24 cellular contexts compared by ENCODE assay signal in genomic region chr7:73338321-73338720, GRCh38. TPM values are rescaled to one million over a fixed set of nuclear protein-coding genes. Genes with fewer than 3 reads are reported as not detected.
A peak's percentile ranks its signal among the peaks of the same experiment; 100 is the strongest.
DNase-seq lines count a peak whose midpoint lies in the region; ATAC-seq, FAIRE-seq and TF ChIP-seq lines count a peak whose summit lies in the region.
"Had no signal": no experiment of that assay in that cellular context is flagged by ENCODE, and none has a peak within 500 bp of the region (broad histone marks: within the 10 kb centered on the region; RNA-seq: fewer than 3 reads in every experiment).

No MANE protein-coding gene starts in this region.

- H3K4me3 ChIP-seq in AG10803 (ENCODE audit: low read length) (no peak overlapping the region), fibroblast of lung (replicated peaks in 1 of 4; ENCODE audit: control extremely low read depth in 1 of 4, insufficient read depth in 1 of 4, low read depth in 3 of 4, low read length in 4 of 4) (no peak overlapping the region), fibroblast of the aortic adventitia (ENCODE audit: low read depth, low read length) (no peak overlapping the region)
- H3K4me3 ChIP-seq: GM12878, K562 had no signal

- ATAC-seq in GM18868 (IDR thresholded peaks at IDR 0.05; ENCODE audit: unreplicated experiment), result no peak
- ATAC-seq: GM12878, K562 had no signal

- TF ChIP-seq CTCF in AG10803 (conservative IDR thresholded peaks at IDR 0.05; ENCODE audit: low read length) (no peak), fibroblast of lung (conservative IDR thresholded peaks at IDR 0.05 in 1 of 2, IDR thresholded peaks at IDR 0.05 in 1 of 2; ENCODE audit: low read depth in 1 of 2, low read length in 2 of 2) (no peak), fibroblast of the aortic adventitia (IDR thresholded peaks at IDR 0.05; ENCODE audit: insufficient read depth, low read length) (no peak)

- H3K27ac ChIP-seq in fibroblast of lung (ENCODE audit: insufficient read depth, low read length), result no peak overlapping the region
- H3K27ac ChIP-seq: C4-2B had no signal

- no peaks in the 10 kb centered on the region for H3K9me3 ChIP-seq in fibroblast of lung (ENCODE audit: control insufficient read depth, insufficient read depth, low read depth, low read length)
- H3K9me3 ChIP-seq: Caco-2 had no signal

- no peak overlapping the region for H3K4me2 ChIP-seq in fibroblast of lung (ENCODE audit: extremely low read depth, insufficient read depth, low read length)

- H3K27me3 ChIP-seq in fibroblast of lung (ENCODE audit: control insufficient read depth, insufficient read depth, low read length), result peaks cover 11% of the 10 kb centered on the region

- no peak overlapping the region for H3K9ac ChIP-seq in fibroblast of lung (ENCODE audit: insufficient read depth, low read length)

- no peaks in the 10 kb centered on the region for H3K36me3 ChIP-seq in fibroblast of lung (ENCODE audit: control insufficient read depth, insufficient read depth, low read length)

- H4K20me1 ChIP-seq in fibroblast of lung (ENCODE audit: control insufficient read depth, extremely low read depth, insufficient read depth, low read length), result no peaks in the 10 kb centered on the region

- DNase-seq in AG10803 (ENCODE audit: low read depth) (peak; percentile 20), LHCN-M2 (ENCODE audit: low read depth) (peak; percentile 52), fibroblast of lung (ENCODE audit: low read depth in 2 of 2) (peak; percentile 8 to 84), fibroblast of the aortic adventitia (ENCODE audit: low read depth) (peak; percentile 63), NCI-H526 treated with DMSO at 0.1 percent for 48 hours (lab: John Stamatoyannopoulos, UW) (no peak), frontal cortex (ENCODE audit: low spot score in 2 of 2) (no peak)
- DNase-seq in activated CD4-positive, alpha-beta T cell treated with anti-CD3 and anti-CD28 coated beads, Interleukin-2, amount 50 U/mL, for 48 hours, result no peak
- DNase-seq: 8988T; Caco-2; CD4-positive, alpha-beta T cell; DMS79 treated with DMSO at 0.1 percent for 48 hours; EL; H9 had no signal

- H3K4me1 ChIP-seq in fibroblast of lung (ENCODE audit: control insufficient read depth, extremely low read depth, insufficient read depth, low read length), result peaks cover 5% of the 10 kb centered on the region

- no peak overlapping the region for H2AFZ ChIP-seq in fibroblast of lung (ENCODE audit: low read length)

- FAIRE-seq in frontal cortex (lab: Jason Lieb, UNC), result no peak
- FAIRE-seq: D721Med, GM12878, GM19239, H1, K562 had no signal

- no peaks in the 10 kb centered on the region for H3K79me2 ChIP-seq in fibroblast of lung (ENCODE audit: control insufficient read depth, insufficient read depth, low read length)

RNA-seq across cellular contexts. Expression of gene FKBP6, which starts 10.4 kb away (rescaled TPM):
- total RNA-seq in LHCN-M2 (2014; rRNA removed) (not detected in 2 replicates), fibroblast of lung (not detected in 2 replicates), fibroblast of the aortic adventitia (ENCODE audit: low replicate concordance) (not detected in 2 replicates), frontal cortex (not detected)
- polyA plus RNA-seq in LHCN-M2 (2012), result not detected
- polyA plus RNA-seq in fibroblast of lung, result not detected in 2 replicates
- polyA plus RNA-seq in fibroblast of lung (2012), result not detected in 2 replicates
- not detected in 2 replicates for polyA minus RNA-seq in fibroblast of lung (ENCODE audit: low replicate concordance)
- total RNA-seq: A673; Caco-2; CD4-positive, alpha-beta T cell; G401; GM12878; H9; HT1080; K562 had no signal
- polyA plus RNA-seq: BJ, GM12878, K562 had no signal

RNA-seq across cellular contexts. Expression of gene TRIM50, which starts 10.4 kb away (rescaled TPM):
- total RNA-seq in LHCN-M2 (2014; rRNA removed) (not detected in 2 replicates), fibroblast of lung (not detected in 2 replicates), fibroblast of the aortic adventitia (ENCODE audit: low replicate concordance) (not detected in 2 replicates), frontal cortex (not detected)
- not detected for polyA plus RNA-seq in LHCN-M2 (2012)
- not detected in 2 replicates for polyA plus RNA-seq in fibroblast of lung
- not detected in 2 replicates for polyA plus RNA-seq in fibroblast of lung (2012)
- not detected in 2 replicates for polyA minus RNA-seq in fibroblast of lung (ENCODE audit: low replicate concordance)
- total RNA-seq: A673, Caco-2, G401, GM12878, H1, H9, HT1080, K562 had no signal
- polyA plus RNA-seq: BJ, GM12878, K562 had no signal

RNA-seq across cellular contexts. Expression of gene NSUN5, which starts 29.7 kb away (rescaled TPM):
- 50.5 and 53.9 TPM in 2 replicates for total RNA-seq in LHCN-M2 (2014; rRNA removed)
- polyA plus RNA-seq in LHCN-M2 (2012), result 29.3 TPM
- total RNA-seq in fibroblast of lung, result 16.9 and 17.5 TPM in 2 replicates
- polyA plus RNA-seq in fibroblast of lung, result 6.6 and 12.9 TPM in 2 replicates
- 8.0 and 18.5 TPM in 2 replicates for polyA plus RNA-seq in fibroblast of lung (2012)
- polyA minus RNA-seq in fibroblast of lung (ENCODE audit: low replicate concordance), result 8.5 and 17.0 TPM in 2 replicates
- total RNA-seq in fibroblast of the aortic adventitia (ENCODE audit: low replicate concordance), result 16.7 and 20.2 TPM in 2 replicates
- total RNA-seq in frontal cortex, result 15.9 TPM

Comparison
In these comparisons a context has a peak if more than half of its experiments do, and no peak if none do; other contexts are left out.
1. DNase-seq: peak in AG10803 (single experiment), LHCN-M2 (single experiment), fibroblast of lung (2 of 2) and fibroblast of the aortic adventitia (single experiment); none in NCI-H526 treated with DMSO at 0.1 percent for 48 hours (single experiment), frontal cortex (0 of 2) and activated CD4-positive, alpha-beta T cell treated with anti-CD3 and anti-CD28 coated beads, Interleukin-2, amount 50 U/mL, for 48 hours (0 of 2).